1 cellular context compared by ENCODE assay signal in genomic region chr1:94648225-94649007, GRCh38.
TF ChIP-seq lines count a peak whose summit lies in the region.

No MANE protein-coding gene starts in this region.

TF ChIP-seq in K562, 482 proteins besides CTCF, POLR2A, EP300 and RAD21 (continued from another document and continues in another):
- no peak for TF ChIP-seq GMEB1 (CRISPR knock-in tag; IDR thresholded peaks at IDR 0.05)
- no peak for TF ChIP-seq SIRT6 (IDR thresholded peaks at IDR 0.05; ENCODE audit: low read depth, low read length)
- no peak for TF ChIP-seq PHF21A (IDR thresholded peaks at IDR 0.05; ENCODE audit: borderline replicate concordance, low read depth)
- no peak for TF ChIP-seq GABPB1 (CRISPR knock-in tag; IDR thresholded peaks at IDR 0.05)
- 0 out of 2 replicates have a peak, but pooled peaks have one; percentile 46 for TF ChIP-seq ZNF766 (CRISPR knock-in tag; conservative IDR thresholded peaks at IDR 0.05)
- TF ChIP-seq ILF3 (IDR thresholded peaks at IDR 0.05; ENCODE audit: borderline replicate concordance) = no peak
- TF ChIP-seq RCOR1 (IDR thresholded peaks at IDR 0.05; ENCODE audit: borderline replicate concordance in 1 of 2, low read depth in 2 of 2, low read length in 2 of 2) = peak in 1 of 2 experiments; percentile 76; a peak in 2 of 4 replicates
- no peak for TF ChIP-seq BRD9 (IDR thresholded peaks at IDR 0.05; ENCODE audit: low read depth, partially characterized antibody)
- no peak for TF ChIP-seq HDAC8 (tag; IDR thresholded peaks at IDR 0.05)
- TF ChIP-seq SMARCA4 (IDR thresholded peaks at IDR 0.05) = peak; percentile 77
- no peak for TF ChIP-seq ZNF696 (CRISPR knock-in tag; conservative IDR thresholded peaks at IDR 0.05)
- no peak for TF ChIP-seq ZFP30 (CRISPR knock-in tag; IDR thresholded peaks at IDR 0.05; ENCODE audit: borderline replicate concordance)
- TF ChIP-seq ATF3 (IDR thresholded peaks at IDR 0.05) = peak; percentile 83
- no peak for TF ChIP-seq ATF3 (CRISPR knock-in tag; conservative IDR thresholded peaks at IDR 0.05)
- no peak for TF ChIP-seq RNF219 (CRISPR knock-in tag; IDR thresholded peaks at IDR 0.05)
- no peak for TF ChIP-seq NR2C2 (CRISPR knock-in tag; IDR thresholded peaks at IDR 0.05)
- no peak; the same call in 1 of the 2 replicates for TF ChIP-seq NR2C2 (tag; IDR thresholded peaks at IDR 0.05)
- no peak for TF ChIP-seq ATF4 (CRISPR knock-in tag; IDR thresholded peaks at IDR 0.05)
- peak; percentile 95 for TF ChIP-seq FOSL1 (tag; conservative IDR thresholded peaks at IDR 0.05)
- TF ChIP-seq SAFB (IDR thresholded peaks at IDR 0.05; ENCODE audit: borderline replicate concordance, low read depth, low read length) = no peak
- TF ChIP-seq ZNF280B (CRISPR knock-in tag; IDR thresholded peaks at IDR 0.05) = no peak
- TF ChIP-seq ZNF592 (IDR thresholded peaks at IDR 0.05) = no peak
- no peak for TF ChIP-seq SPI1 (IDR thresholded peaks at IDR 0.05; ENCODE audit: borderline replicate concordance, low read depth, low read length)
- TF ChIP-seq ZNF165 (CRISPR knock-in tag; IDR thresholded peaks at IDR 0.05; ENCODE audit: borderline replicate concordance) = no peak
- TF ChIP-seq GTF2E2 (tag; IDR thresholded peaks at IDR 0.05) = no peak
- TF ChIP-seq DLX4 (CRISPR knock-in tag; IDR thresholded peaks at IDR 0.05) = no peak
- TF ChIP-seq ZNF311 (CRISPR knock-in tag; IDR thresholded peaks at IDR 0.05) = no peak
- TF ChIP-seq E2F6 (IDR thresholded peaks at IDR 0.05; ENCODE audit: borderline replicate concordance in 1 of 2, extremely low read depth in 1 of 2, insufficient read depth in 1 of 2, insufficient read length in 1 of 2, low read depth in 1 of 2, low read length in 1 of 2, poor library complexity in 1 of 2, severe bottlenecking in 1 of 2) = no peak
- no peak for TF ChIP-seq ASH1L (IDR thresholded peaks at IDR 0.05; ENCODE audit: borderline replicate concordance, low read depth, partially characterized antibody)
- no peak for TF ChIP-seq HNRNPL (IDR thresholded peaks at IDR 0.05; ENCODE audit: low read depth, low read length)
- no peak for TF ChIP-seq TAF9B (IDR thresholded peaks at IDR 0.05; ENCODE audit: partially characterized antibody)
- no peak for TF ChIP-seq ZNF24 (IDR thresholded peaks at IDR 0.05)
- no peak for TF ChIP-seq BCLAF1 (IDR thresholded peaks at IDR 0.05; ENCODE audit: borderline replicate concordance in 1 of 2, control insufficient read depth in 1 of 2, low read depth in 2 of 2, low read length in 1 of 2)
- peak; percentile 85 for TF ChIP-seq TCF3 (CRISPR knock-in tag; IDR thresholded peaks at IDR 0.05)
- peak; percentile 89 for TF ChIP-seq CBFA2T3 (IDR thresholded peaks at IDR 0.05)
- TF ChIP-seq LEF1 (IDR thresholded peaks at IDR 0.05) = no peak
- TF ChIP-seq ZBTB12 (CRISPR knock-in tag; IDR thresholded peaks at IDR 0.05) = no peak
- TF ChIP-seq CBX8 (IDR thresholded peaks at IDR 0.05; ENCODE audit: borderline replicate concordance, extremely low read depth, low read depth, low read length, poor library complexity, severe bottlenecking) = no peak
- TF ChIP-seq DIDO1 (tag; IDR thresholded peaks at IDR 0.05; ENCODE audit: low read depth) = no peak
- no peak for TF ChIP-seq FOXP4 (CRISPR knock-in tag; IDR thresholded peaks at IDR 0.05; ENCODE audit: borderline replicate concordance)
- TF ChIP-seq GABPB2 (CRISPR knock-in tag; conservative IDR thresholded peaks at IDR 0.05) = no peak
